In the genomic region with DNA sequence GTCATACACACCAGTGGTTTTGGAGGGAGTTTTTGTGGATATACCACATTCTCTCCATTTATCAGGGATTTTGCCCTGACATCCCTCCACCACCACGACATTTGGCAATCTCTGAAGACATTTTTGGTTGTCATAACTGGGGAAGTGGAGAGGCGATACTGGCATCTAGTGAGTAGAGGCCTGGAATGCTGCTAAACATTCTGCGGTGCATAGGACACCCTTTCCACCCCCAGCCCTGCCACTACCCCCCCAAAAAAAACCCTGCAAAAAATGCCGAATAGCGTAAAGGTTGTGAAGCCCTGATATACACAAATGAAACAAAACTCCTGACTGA, we compare ENCODE assay signal across 8 cellular contexts. TPM values are rescaled to one million over a fixed set of nuclear protein-coding genes. Genes with fewer than 3 reads are reported as not detected.
DNase-seq lines count a peak whose midpoint lies in the region; ATAC-seq, FAIRE-seq and TF ChIP-seq lines count a peak whose summit lies in the region.

No MANE protein-coding gene starts in this region.

- WGBS in testis, 2 donors: 23 to 30% methylated on average over 5 of the region's 5 CpGs

- no peaks in the 10 kb centered on the region for H3K9me3 Mint-ChIP-seq in activated T-cell treated with anti-CD3 and anti-CD28 coated beads, Interleukin-2, amount 50 U/mL, for 72 hours

- H3K4me1 ChIP-seq in ascending aorta: peaks cover 0 to 16% of the 10 kb centered on the region in 2 donors
- H3K4me1 ChIP-seq in kidney (ENCODE audit: control insufficient read depth in 1 of 2, insufficient read depth in 1 of 2, low read depth in 1 of 2, low read length in 2 of 2): peaks cover 5 to 6% of the 10 kb centered on the region in 2 donors
- H3K4me1 ChIP-seq in testis: peaks cover 9% of the 10 kb centered on the region

- no peaks in the 10 kb centered on the region for H3K27me3 ChIP-seq in ascending aorta
- H3K27me3 ChIP-seq in testis: no peaks in the 10 kb centered on the region

- peak overlapping the region; percentile 91 to 93 for H3K4me3 Mint-ChIP-seq in activated T-cell treated with anti-CD3 and anti-CD28 coated beads, Interleukin-2, amount 50 U/mL, for 72 hours

- intact Hi-C loops in ascending aorta (cut with DNase I) (loop anchor here (1.0 kb wide), 1 partner anchor 107 kb away; a partner anchor contains a TSS), kidney (cut with DNase I) (no loop called here), testis (cut with DNase I; ENCODE audit: low total_unique reads) (no loop called here)

- H3K4me3 ChIP-seq in ascending aorta (peak overlapping the region; percentile 83 to 87), kidney (ENCODE audit: low read length in 2 of 2) (peak overlapping the region; percentile 80 to 92), testis (peak overlapping the region; percentile 87 to 89)

- H3K9ac ChIP-seq in kidney (ENCODE audit: low read length in 2 of 2): peak overlapping the region; percentile 79 to 95

- H3K36me3 Mint-ChIP-seq in activated T-cell treated with anti-CD3 and anti-CD28 coated beads, Interleukin-2, amount 50 U/mL, for 72 hours (ENCODE audit: insufficient read depth in 2 of 2): peaks cover 0 to 2% of the 10 kb centered on the region in 2 donors

- TF ChIP-seq CTCF in ascending aorta (IDR thresholded peaks at IDR 0.05): no peak
- TF ChIP-seq CTCF in kidney (IDR thresholded peaks at IDR 0.05; ENCODE audit: borderline replicate concordance, extremely low read depth, insufficient read depth): no peak
- no peak for TF ChIP-seq CTCF in testis (IDR thresholded peaks at IDR 0.05)

- no peaks in the 10 kb centered on the region for H3K9me3 ChIP-seq in ascending aorta
- H3K9me3 ChIP-seq in kidney (ENCODE audit: control insufficient read depth in 1 of 2, low read length in 2 of 2): no peaks in the 10 kb centered on the region
- H3K9me3 ChIP-seq in testis: no peaks in the 10 kb centered on the region

- H3K27ac ChIP-seq in ascending aorta (peak overlapping the region; percentile 56 to 74), kidney (ENCODE audit: low read depth in 2 of 2, low read length in 2 of 2) (peak overlapping the region; percentile 53 to 93), testis (peak overlapping the region; percentile 73 to 88)

- H3K4me1 Mint-ChIP-seq in activated T-cell treated with anti-CD3 and anti-CD28 coated beads, Interleukin-2, amount 50 U/mL, for 72 hours (ENCODE audit: low read depth): peaks cover 70% of the 10 kb centered on the region

- FAIRE-seq in kidney (lab: Jason Lieb, UNC): no peak

- no peak for TF ChIP-seq POLR2A in testis (IDR thresholded peaks at IDR 0.05)

- H3K36me3 ChIP-seq in ascending aorta (no peaks in the 10 kb centered on the region), kidney (ENCODE audit: control insufficient read depth in 1 of 2, insufficient read depth in 2 of 2, low read length in 2 of 2) (no peaks in the 10 kb centered on the region), testis (ENCODE audit: low read depth, missing control alignments) (no peaks in the 10 kb centered on the region)

- no peaks in the 10 kb centered on the region for H3K27me3 Mint-ChIP-seq in activated T-cell treated with anti-CD3 and anti-CD28 coated beads, Interleukin-2, amount 50 U/mL, for 72 hours (ENCODE audit: low read depth)

- no peak for DNase-seq in activated T-cell treated with anti-CD3 and anti-CD28 coated beads, Interleukin-2, amount 50 U/mL, for 72 hours
- no peak for DNase-seq in activated T-cell treated with anti-CD3 and anti-CD28 coated beads, Interleukin-2, amount 50 U/mL, for 1 hour
- DNase-seq in ascending aorta (ENCODE audit: low spot score in 2 of 2) (no peak), kidney (no peak), testis (no peak)
- DNase-seq in NK-92 treated with Interleukin-12 subunit alpha and Interleukin-12 subunit beta, amount 100 ng/mL, for 24 hours (lab: John Stamatoyannopoulos, UW): no peak
- DNase-seq in activated CD4-positive, CD25-positive, alpha-beta regulatory T cell treated with anti-CD3 and anti-CD28 coated beads, Interleukin-2, amount 50 U/mL, for 72 hours: no peak

- H3K27ac Mint-ChIP-seq in activated T-cell treated with anti-CD3 and anti-CD28 coated beads, Interleukin-2, amount 50 U/mL, for 72 hours: peak overlapping the region; percentile 43

- no peak for ATAC-seq in activated T-cell treated with anti-CD3 and anti-CD28 coated beads, Interleukin-2, amount 50 U/mL, for 72 hours (replicated peaks in 1 of 2)
- ATAC-seq in GM18517 (IDR thresholded peaks at IDR 0.05; ENCODE audit: unreplicated experiment): no peak

RNA-seq across cellular contexts. Expression of a gene that starts 0.6 kb away (rescaled TPM):
- total RNA-seq in activated T-cell treated with anti-CD3 and anti-CD28 coated beads, Interleukin-2, amount 50 U/mL, for 72 hours: 10 to 100 TPM; 19.0 to 23.2 TPM
- total RNA-seq in ascending aorta (251 TPM), kidney (40.3 TPM), testis (100 to 1,000 TPM; 169 to 218 TPM)
- polyA plus RNA-seq in kidney (ENCODE audit: insufficient read depth, low read depth, low replicate concordance) (48.7 TPM), testis (ENCODE audit: insufficient read depth, low read depth, low replicate concordance) (32.8 TPM)

RNA-seq across cellular contexts. Expression of a gene that starts 27.3 kb away (rescaled TPM):
- total RNA-seq in activated T-cell treated with anti-CD3 and anti-CD28 coated beads, Interleukin-2, amount 50 U/mL, for 72 hours: not detected
- 7.3 TPM for total RNA-seq in ascending aorta
- 1.7 TPM for total RNA-seq in kidney
- 0.54 TPM for polyA plus RNA-seq in kidney (ENCODE audit: insufficient read depth, low read depth, low replicate concordance)
- total RNA-seq in testis: not detected
- polyA plus RNA-seq in testis (ENCODE audit: insufficient read depth, low read depth, low replicate concordance): 0.80 TPM

RNA-seq across cellular contexts. Expression of a gene that starts 31.3 kb away (rescaled TPM):
- total RNA-seq in activated T-cell treated with anti-CD3 and anti-CD28 coated beads, Interleukin-2, amount 50 U/mL, for 72 hours: under 1 TPM in 1 of 2 donors, not detected in 1; 0.63 TPM
- not detected for total RNA-seq in ascending aorta
- 0.41 TPM for total RNA-seq in kidney
- not detected for polyA plus RNA-seq in kidney (ENCODE audit: insufficient read depth, low read depth, low replicate concordance)
- 1 to 10 TPM in 1 of 2 donors, under 1 TPM in 1; 0.93 to 2.3 TPM for total RNA-seq in testis
- 2.6 TPM for polyA plus RNA-seq in testis (ENCODE audit: insufficient read depth, low read depth, low replicate concordance)
